ENCODE assay signal across 21 cellular contexts in the genomic region with DNA sequence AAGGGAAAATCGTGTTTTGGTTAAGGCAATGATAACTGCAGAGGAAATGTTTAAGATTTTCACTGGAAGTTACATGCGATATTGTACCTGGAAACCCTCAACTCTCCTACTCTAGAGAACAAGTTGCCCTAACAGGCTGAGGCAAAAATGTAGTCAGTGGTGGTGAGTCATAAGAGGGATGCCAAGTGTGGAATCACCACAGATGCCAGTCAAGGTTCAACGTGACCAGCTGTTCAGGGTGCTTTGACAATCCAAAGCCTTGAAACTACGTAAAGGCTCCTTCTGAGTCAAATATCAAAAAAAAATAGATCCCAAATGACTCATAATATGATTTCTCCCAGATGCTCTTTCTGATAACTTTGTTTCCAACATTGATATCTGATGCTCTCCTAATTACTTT.
"Had no signal": no experiment of that assay in that cellular context is flagged by ENCODE, and none has a peak within 500 bp of the region (broad histone marks: within the 10 kb centered on the region; RNA-seq: fewer than 3 reads in every experiment).

No MANE protein-coding gene starts in this region.

- H3K36me3 ChIP-seq: esophagus squamous epithelium, lower lobe of right lung, spleen had no signal

- H3K27ac Mint-ChIP-seq: activated B cell treated with CpG ODN at 0.5 μM for 24 hours; activated CD4-positive, alpha-beta T cell treated with anti-CD3 and anti-CD28 coated beads, Interleukin-2, amount 10 ng/mL, durations not matched to agents 24 days and 14 days; activated naive CD8-positive, alpha-beta T cell treated with anti-CD3 and anti-CD28 coated beads, Interleukin-2, amount 10 ng/mL, durations not matched to agents 7 days and 5 days; activated T-cell treated with anti-CD3 and anti-CD28 coated beads, Interleukin-2, amount 50 U/mL, for 72 hours; mesothelial cell of epicardium had no signal

- H3K9me3 Mint-ChIP-seq: activated B cell treated with CpG ODN at 0.5 μM for 24 hours; central memory CD8-positive, alpha-beta T cell had no signal

- H3K4me3 ChIP-seq: coronary artery, esophagus squamous epithelium, lower lobe of right lung, psoas muscle, spleen had no signal

- FAIRE-seq: frontal cortex, TTC549 had no signal

- H3K27me3 Mint-ChIP-seq: activated B cell treated with CpG ODN at 0.5 μM for 24 hours; activated CD4-positive, alpha-beta T cell treated with anti-CD3 and anti-CD28 coated beads, Interleukin-2, amount 10 ng/mL, durations not matched to agents 24 days and 14 days; activated naive CD8-positive, alpha-beta T cell treated with anti-CD3 and anti-CD28 coated beads, Interleukin-2, amount 10 ng/mL, durations not matched to agents 7 days and 5 days; central memory CD8-positive, alpha-beta T cell had no signal

- ATAC-seq: left colon, lower lobe of right lung, psoas muscle, sciatic nerve had no signal

- H3K4me3 Mint-ChIP-seq: activated B cell treated with CpG ODN at 0.5 μM for 24 hours; activated CD4-positive, alpha-beta T cell treated with anti-CD3 and anti-CD28 coated beads, Interleukin-2, amount 10 ng/mL, durations not matched to agents 24 days and 14 days; activated naive CD8-positive, alpha-beta T cell treated with anti-CD3 and anti-CD28 coated beads, Interleukin-2, amount 10 ng/mL, durations not matched to agents 7 days and 5 days; activated T-cell treated with anti-CD3 and anti-CD28 coated beads, Interleukin-2, amount 50 U/mL, for 72 hours; central memory CD8-positive, alpha-beta T cell; mesothelial cell of epicardium; neural crest cell had no signal

- H3K4me1 ChIP-seq: esophagus squamous epithelium, lower lobe of right lung, psoas muscle, spleen had no signal

- DNase-seq: activated B cell treated with CpG ODN at 0.5 μM for 24 hours; activated CD4-positive, alpha-beta T cell treated with anti-CD3 and anti-CD28 coated beads, Interleukin-2, amount 10 ng/mL, durations not matched to agents 24 days and 14 days; activated CD8-positive, alpha-beta memory T cell treated with anti-CD3 and anti-CD28 coated beads, Interleukin-2, amount 50 U/mL, for 48 hours; activated gamma-delta T cell; activated naive CD8-positive, alpha-beta T cell treated with anti-CD3 and anti-CD28 coated beads, Interleukin-2, amount 10 ng/mL, durations not matched to agents 7 days and 5 days; activated T-cell treated with anti-CD3 and anti-CD28 coated beads, Interleukin-2, amount 50 U/mL, for 72 hours; esophagus squamous epithelium; head of caudate nucleus; left colon; lower lobe of right lung; psoas muscle; spleen; stimulated activated CD4-positive, alpha-beta T cell treated with anti-CD3 and anti-CD28 coated beads, Interleukin-1b, Interleukin-23, amount 100 ng/mL, for 48 hours; SW 1271 had no signal

- H3K27ac ChIP-seq: coronary artery, esophagus squamous epithelium, lower lobe of right lung, psoas muscle, spleen had no signal

- H3K4me1 Mint-ChIP-seq: activated CD4-positive, alpha-beta T cell treated with anti-CD3 and anti-CD28 coated beads, Interleukin-2, amount 10 ng/mL, durations not matched to agents 24 days and 14 days; activated naive CD8-positive, alpha-beta T cell treated with anti-CD3 and anti-CD28 coated beads, Interleukin-2, amount 10 ng/mL, durations not matched to agents 7 days and 5 days; central memory CD8-positive, alpha-beta T cell; mesothelial cell of epicardium had no signal

- H3K9me3 ChIP-seq: esophagus squamous epithelium, lower lobe of right lung, psoas muscle, spleen had no signal

- H3K27me3 ChIP-seq: esophagus squamous epithelium, spleen had no signal

- H3K36me3 Mint-ChIP-seq: mesothelial cell of epicardium had no signal
